ENCODE assay signal across 8 cellular contexts in the genomic region with DNA sequence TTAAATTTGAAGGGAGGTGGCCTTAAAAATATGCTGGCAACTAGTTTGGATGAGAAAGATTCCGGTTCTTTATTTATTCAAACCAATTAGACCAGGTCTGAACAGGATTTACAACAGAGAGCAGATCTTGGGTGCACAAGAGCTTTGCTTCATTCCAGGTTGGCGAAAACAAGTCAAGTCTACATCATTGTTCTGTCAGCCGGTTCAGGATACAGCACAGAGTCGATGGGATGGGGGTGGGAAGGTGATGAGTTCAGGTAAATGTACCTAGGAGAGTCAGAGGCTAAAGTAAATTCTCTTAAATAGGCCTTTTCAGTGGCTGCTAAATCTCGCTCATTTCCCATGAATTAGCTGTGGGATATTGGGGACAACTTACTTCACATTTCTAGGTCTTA. TPM values are rescaled to one million over a fixed set of nuclear protein-coding genes. Genes with fewer than 3 reads are reported as not detected.
A peak's percentile ranks its signal among the peaks of the same experiment; 100 is the strongest.
DNase-seq lines count a peak whose midpoint lies in the region; ATAC-seq and TF ChIP-seq lines count a peak whose summit lies in the region.

No MANE protein-coding gene starts in this region.

- intact Hi-C loops in CD4-positive, alpha-beta memory T cell (cut with micrococcal nuclease) = loop anchor here (1.0 to 10.0 kb wide), 10 partner anchors 55 to 1697 kb away; partner anchors contain the start of genes SEL1L3 and SEPSECS
- intact Hi-C loops in dorsolateral prefrontal cortex (cut with DNase I) = loop anchor here (5.0 kb wide), 3 partner anchors 133 to 277 kb away; partner anchors contain the start of gene TBC1D19 (in 2 of the 2)

- H3K9me3 ChIP-seq in CD4-positive, alpha-beta memory T cell (ENCODE audit: control insufficient read depth in 1 of 2, low read length in 2 of 2) = no peaks in the 10 kb centered on the region

- peak overlapping the region; percentile 93 to 100 (median 99) for H3K27ac Mint-ChIP-seq in CD4-positive, alpha-beta memory T cell
- peak overlapping the region; percentile 63 for H3K27ac Mint-ChIP-seq in neural crest cell (ENCODE audit: unreplicated experiment)

- no peaks in the 10 kb centered on the region for H3K9me3 Mint-ChIP-seq in CD4-positive, alpha-beta memory T cell
- H3K9me3 Mint-ChIP-seq in neural crest cell = no peaks in the 10 kb centered on the region

- H3K36me3 ChIP-seq in CD4-positive, alpha-beta memory T cell (ENCODE audit: insufficient read depth, low read length) = no peaks in the 10 kb centered on the region

- CTCF ChIA-PET in CD4-positive, alpha-beta memory T cell (lab: Charles Lee; ENCODE audit: partially characterized antibody) = interaction anchor here (1.1 to 3.9 kb wide), 4 partner anchors 26 to 276 kb away, joined by 3 to 49 read pairs (median 6); partner anchors contain the start of gene TBC1D19

- POLR2A ChIA-PET in CD4-positive, alpha-beta memory T cell (lab: Charles Lee; ENCODE audit: partially characterized antibody) = interaction anchor here (0.8 to 4.1 kb wide), 15 partner anchors 9 to 276 kb away, joined by 3 to 250 read pairs (median 21); partner anchors contain the start of gene TBC1D19

- DNase-seq in CD4-positive, alpha-beta memory T cell = no peak
- DNase-seq in NCI-H2029 (lab: John Stamatoyannopoulos, UW) (peak; percentile 42), dorsolateral prefrontal cortex (no peak), neural crest cell (ENCODE audit: low read depth, low spot score) (no peak), DMS114 treated with DMSO at 0.1 percent for 48 hours (lab: John Stamatoyannopoulos, UW; ENCODE audit: unreplicated experiment) (no peak), HK-2 (ENCODE audit: unreplicated experiment) (no peak)
- no peak for DNase-seq in activated CD8-positive, alpha-beta memory T cell treated with anti-CD3 and anti-CD28 coated beads for 24 hours

- peaks cover 39 to 76% (median 49%) of the 10 kb centered on the region in 4 donors for H3K4me1 Mint-ChIP-seq in CD4-positive, alpha-beta memory T cell
- H3K4me1 Mint-ChIP-seq in neural crest cell = peaks cover 46% of the 10 kb centered on the region

- H3K27me3 ChIP-seq in CD4-positive, alpha-beta memory T cell (ENCODE audit: insufficient read depth, low read length) = no peaks in the 10 kb centered on the region
- no peaks in the 10 kb centered on the region for H3K27me3 ChIP-seq in dorsolateral prefrontal cortex

- no peak for ATAC-seq in GM21529 (IDR thresholded peaks at IDR 0.05; ENCODE audit: unreplicated experiment)

- H3K4me1 ChIP-seq in CD4-positive, alpha-beta memory T cell (ENCODE audit: insufficient read depth, low read length) = peaks cover 55% of the 10 kb centered on the region

- peak overlapping the region; percentile 89 for H3K27ac ChIP-seq in CD4-positive, alpha-beta memory T cell (ENCODE audit: low read depth, low read length)
- peak overlapping the region in 43 of 59 donors; percentile 35 to 99 (median 96) for H3K27ac ChIP-seq in dorsolateral prefrontal cortex

- peaks cover 0 to 18% of the 10 kb centered on the region in 2 donors for H3K36me3 Mint-ChIP-seq in CD4-positive, alpha-beta memory T cell
- H3K36me3 Mint-ChIP-seq in neural crest cell (ENCODE audit: low read depth) = no peaks in the 10 kb centered on the region

- TF ChIP-seq CTCF in dorsolateral prefrontal cortex (IDR thresholded peaks at IDR 0.05 in 54 of 56, conservative IDR thresholded peaks at IDR 0.05 in 2 of 56; ENCODE audit: low read depth in 1 of 56, partially characterized antibody in 56 of 56) (no peak), neural crest cell (conservative IDR thresholded peaks at IDR 0.05) (no peak)

- peak overlapping the region; percentile 94 to 100 (median 98) for H3K4me3 Mint-ChIP-seq in CD4-positive, alpha-beta memory T cell
- H3K4me3 Mint-ChIP-seq in neural crest cell = peak overlapping the region; percentile 90

- peak overlapping the region; percentile 82 to 94 for H3K4me3 ChIP-seq in CD4-positive, alpha-beta memory T cell (ENCODE audit: low read length in 2 of 2)
- H3K4me3 ChIP-seq in dorsolateral prefrontal cortex = peak overlapping the region; percentile 68 to 96 (median 85)

- H3K27me3 Mint-ChIP-seq in CD4-positive, alpha-beta memory T cell = peaks cover 0 to 1% of the 10 kb centered on the region in 2 donors
- H3K27me3 Mint-ChIP-seq in neural crest cell (ENCODE audit: low read depth) = peaks cover 5% of the 10 kb centered on the region

RNA-seq across cellular contexts. Expression of gene STIM2, which starts 0.9 kb away (rescaled TPM):
- total RNA-seq in CD4-positive, alpha-beta memory T cell = 10 to 100 TPM; 84.6 to 91.7 TPM
- 10 to 100 TPM; 23.8 to 40.7 TPM for polyA plus RNA-seq in CD4-positive, alpha-beta memory T cell
- total RNA-seq in dorsolateral prefrontal cortex (10 to 100 TPM; 29.4 to 57.1 (median 40.5) TPM), neural crest cell (30.5 and 31.5 TPM in 2 replicates)
